ENCODE assay signal across 8 cellular contexts in genomic region chr1:3857791-3858129, GRCh38. TPM values are rescaled to one million over a fixed set of nuclear protein-coding genes. Genes with fewer than 3 reads are reported as not detected.
DNase-seq lines count a peak whose midpoint lies in the region; ATAC-seq and TF ChIP-seq lines count a peak whose summit lies in the region.

No MANE protein-coding gene starts in this region.

- peaks cover 6% of the 10 kb centered on the region for H3K36me3 Mint-ChIP-seq in activated CD8-positive, alpha-beta T cell treated with anti-CD3 and anti-CD28 coated beads, Interleukin-2, amount 10 ng/mL, durations not matched to agents 7 days and 5 days (ENCODE audit: low read depth)
- peaks cover 3 to 5% of the 10 kb centered on the region in 2 donors for H3K36me3 Mint-ChIP-seq in stimulated activated naive B cell treated with anti-CD40 and anti-IgM and Interleukin-4, amounts not matched to agents 10 μg/mL and 1 μg/mL and 100 μg/mL, for 72 hours

- H3K27me3 ChIP-seq in HL-60 (ENCODE audit: insufficient read depth, poor library complexity, severe bottlenecking) = no peaks in the 10 kb centered on the region

- H3K27ac Mint-ChIP-seq in activated CD8-positive, alpha-beta T cell treated with anti-CD3 and anti-CD28 coated beads, Interleukin-2, amount 10 ng/mL, durations not matched to agents 7 days and 5 days = peak overlapping the region; percentile 91
- H3K27ac Mint-ChIP-seq in stimulated activated naive B cell treated with anti-CD40 and anti-IgM and Interleukin-4, amounts not matched to agents 10 μg/mL and 1 μg/mL and 100 μg/mL, for 72 hours = no peak overlapping the region

- CTCF ChIA-PET in activated CD8-positive, alpha-beta T cell treated with anti-CD3 and anti-CD28 coated beads, Interleukin-2, amount 10 ng/mL, durations not matched to agents 7 days and 5 days (lab: Charles Lee) = interaction anchor here (0.7 to 3.2 kb wide), 8 partner anchors 10 to 54 kb away, joined by 3 to 37 read pairs (median 5); partner anchors contain the start of gene C1orf174

- no peak for TF ChIP-seq CTCF in HL-60 (IDR thresholded peaks at IDR 0.05; ENCODE audit: insufficient read depth, low read length)

- H3K4me3 ChIP-seq in HL-60 (replicated peaks; ENCODE audit: insufficient read depth, low read length) (peak overlapping the region; percentile 80), iPS-11a (ENCODE audit: low read depth, low read length) (peak overlapping the region; percentile 91)

- POLR2A ChIA-PET in activated CD8-positive, alpha-beta T cell treated with anti-CD3 and anti-CD28 coated beads, Interleukin-2, amount 10 ng/mL, durations not matched to agents 7 days and 5 days (lab: Charles Lee) = interaction anchor here (1.3 to 2.3 kb wide), 2 partner anchors 43 to 45 kb away, joined by 4 to 12 read pairs; partner anchors contain the start of gene C1orf174

- ATAC-seq in activated CD8-positive, alpha-beta T cell treated with anti-CD3 and anti-CD28 coated beads, Interleukin-2, amount 10 ng/mL, durations not matched to agents 7 days and 5 days = no peak
- no peak for ATAC-seq in stimulated activated naive B cell treated with anti-CD40 and anti-IgM and Interleukin-4, amounts not matched to agents 10 μg/mL and 1 μg/mL and 100 μg/mL, for 72 hours (replicated peaks)
- ATAC-seq in GM21717 (IDR thresholded peaks at IDR 0.05; ENCODE audit: unreplicated experiment) (no peak), GM18873 (IDR thresholded peaks at IDR 0.05; ENCODE audit: low FRiP score, unreplicated experiment) (no peak), HG02642 (IDR thresholded peaks at IDR 0.05; ENCODE audit: poor library complexity, unreplicated experiment) (no peak)

- H3K4me3 Mint-ChIP-seq in activated CD8-positive, alpha-beta T cell treated with anti-CD3 and anti-CD28 coated beads, Interleukin-2, amount 10 ng/mL, durations not matched to agents 7 days and 5 days = peak overlapping the region; percentile 96
- peak overlapping the region; percentile 99 to 100 for H3K4me3 Mint-ChIP-seq in stimulated activated naive B cell treated with anti-CD40 and anti-IgM and Interleukin-4, amounts not matched to agents 10 μg/mL and 1 μg/mL and 100 μg/mL, for 72 hours

- no peak for DNase-seq in HL-60 (ENCODE audit: low read depth in 1 of 2, low spot score in 1 of 2)
- DNase-seq in activated CD8-positive, alpha-beta T cell treated with anti-CD3 and anti-CD28 coated beads, Interleukin-2, amount 10 ng/mL, durations not matched to agents 7 days and 5 days = no peak
- DNase-seq in stimulated activated naive B cell treated with anti-CD40 and anti-IgM and Interleukin-4, amounts not matched to agents 10 μg/mL and 1 μg/mL and 100 μg/mL, for 72 hours = no peak
- no peak for DNase-seq in stimulated activated CD4-positive, alpha-beta T cell treated with anti-CD3 and anti-CD28 coated beads, Interleukin-2, amount 100 ng/mL, for 24 hours

- peaks cover 32% of the 10 kb centered on the region for H3K4me1 Mint-ChIP-seq in activated CD8-positive, alpha-beta T cell treated with anti-CD3 and anti-CD28 coated beads, Interleukin-2, amount 10 ng/mL, durations not matched to agents 7 days and 5 days (ENCODE audit: low read depth)
- H3K4me1 Mint-ChIP-seq in stimulated activated naive B cell treated with anti-CD40 and anti-IgM and Interleukin-4, amounts not matched to agents 10 μg/mL and 1 μg/mL and 100 μg/mL, for 72 hours = peaks cover 11 to 38% of the 10 kb centered on the region in 2 donors

- no peaks in the 10 kb centered on the region for H3K27me3 Mint-ChIP-seq in activated CD8-positive, alpha-beta T cell treated with anti-CD3 and anti-CD28 coated beads, Interleukin-2, amount 10 ng/mL, durations not matched to agents 7 days and 5 days (ENCODE audit: low read depth)
- H3K27me3 Mint-ChIP-seq in stimulated activated naive B cell treated with anti-CD40 and anti-IgM and Interleukin-4, amounts not matched to agents 10 μg/mL and 1 μg/mL and 100 μg/mL, for 72 hours = no peaks in the 10 kb centered on the region

- no peaks in the 10 kb centered on the region for H3K9me3 Mint-ChIP-seq in activated CD8-positive, alpha-beta T cell treated with anti-CD3 and anti-CD28 coated beads, Interleukin-2, amount 10 ng/mL, durations not matched to agents 7 days and 5 days (ENCODE audit: insufficient read depth)
- H3K9me3 Mint-ChIP-seq in stimulated activated naive B cell treated with anti-CD40 and anti-IgM and Interleukin-4, amounts not matched to agents 10 μg/mL and 1 μg/mL and 100 μg/mL, for 72 hours = no peaks in the 10 kb centered on the region

- H3K27ac ChIP-seq in HL-60 (replicated peaks) = peak overlapping the region; percentile 66

RNA-seq across cellular contexts. Expression of gene DFFB, which starts 0.5 kb away (rescaled TPM):
- total RNA-seq in activated CD8-positive, alpha-beta T cell treated with anti-CD3 and anti-CD28 coated beads, Interleukin-2, amount 10 ng/mL, durations not matched to agents 7 days and 5 days = 10 to 100 TPM in 1 of 2 experiments, 1 to 10 TPM in 1; 8.8 to 10.2 TPM

RNA-seq across cellular contexts. Expression of gene CEP104, which starts 0.7 kb away (rescaled TPM):
- 10 to 100 TPM; 41.2 to 47.0 TPM for total RNA-seq in activated CD8-positive, alpha-beta T cell treated with anti-CD3 and anti-CD28 coated beads, Interleukin-2, amount 10 ng/mL, durations not matched to agents 7 days and 5 days

RNA-seq across cellular contexts. Expression of gene C1orf174, which starts 42.3 kb away (rescaled TPM):
- 10 to 100 TPM; 28.5 TPM for total RNA-seq in activated CD8-positive, alpha-beta T cell treated with anti-CD3 and anti-CD28 coated beads, Interleukin-2, amount 10 ng/mL, durations not matched to agents 7 days and 5 days
